In the genomic region with DNA sequence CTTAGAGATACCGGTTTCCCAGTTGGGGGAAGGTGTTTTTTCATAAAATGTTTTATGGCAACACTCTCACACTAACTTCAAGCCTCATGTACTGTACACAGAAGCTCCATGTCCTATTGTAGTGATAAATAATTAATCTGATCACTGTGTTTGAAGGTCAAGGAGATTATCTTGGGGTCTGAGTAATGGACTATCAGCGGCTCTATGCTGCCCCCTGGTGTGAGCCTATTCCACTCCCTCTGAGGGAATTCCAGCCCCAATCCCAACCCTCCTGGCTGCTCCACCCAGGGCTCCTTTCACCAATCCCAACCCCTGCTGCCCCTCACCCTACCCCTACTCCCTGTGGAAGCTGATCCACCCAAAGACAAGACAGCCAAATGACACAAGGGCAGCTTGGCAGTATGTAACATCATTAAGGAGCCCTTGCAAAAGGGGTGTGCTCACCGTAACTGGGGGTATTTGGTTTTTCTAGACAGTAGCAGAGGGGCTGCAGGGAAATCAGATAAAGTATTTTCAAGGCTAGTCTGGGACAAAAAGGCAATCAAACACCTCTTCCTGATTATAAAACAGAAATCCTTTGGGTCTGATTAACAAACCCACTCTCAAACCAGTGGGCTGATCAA, we compare ENCODE assay signal across 7 cellular contexts. TPM values are rescaled to one million over a fixed set of nuclear protein-coding genes. Genes with fewer than 3 reads are reported as not detected.
DNase-seq lines count a peak whose midpoint lies in the region; ATAC-seq and TF ChIP-seq lines count a peak whose summit lies in the region.

No MANE protein-coding gene starts in this region.

- in situ Hi-C loops in G401 (cut with HindIII; ENCODE audit: low sequenced_read_pairs), result no loop called here

- CTCF ChIA-PET in WTC11 (lab: Charles Lee), result interaction anchor here (0.6 to 5.0 kb wide), 21 partner anchors 9 to 204 kb away, joined by 3 to 69 read pairs (median 4); a partner anchor contains a TSS

- intact Hi-C loops in upper lobe of right lung (cut with DNase I), result no loop called here

- H3K36me3 Mint-ChIP-seq in WTC11, result peaks cover 49% of the 10 kb centered on the region
- peaks cover 32% of the 10 kb centered on the region for H3K36me3 Mint-ChIP-seq in mesothelial cell of epicardium

- no peak overlapping the region for H3K4me3 ChIP-seq in upper lobe of right lung

- peaks cover 88% of the 10 kb centered on the region for H3K36me3 ChIP-seq in upper lobe of right lung

- ATAC-seq in WTC11 (peak; percentile 99), upper lobe of right lung (peak; percentile 80), GM21390 (IDR thresholded peaks at IDR 0.05; ENCODE audit: unreplicated experiment) (no peak)

- POLR2A ChIA-PET in WTC11 (lab: Charles Lee), result interaction anchor here (0.6 kb wide), 1 partner anchor 34 kb away, joined by 3 read pairs; no protein-coding TSS in a partner anchor

- H3K27me3 Mint-ChIP-seq in WTC11 (ENCODE audit: low read depth) (no peaks in the 10 kb centered on the region), mesothelial cell of epicardium (ENCODE audit: low read depth) (no peaks in the 10 kb centered on the region)

- H3K4me1 ChIP-seq in upper lobe of right lung, result no peaks in the 10 kb centered on the region

- no peak overlapping the region for H3K4me3 Mint-ChIP-seq in WTC11
- H3K4me3 Mint-ChIP-seq in mesothelial cell of epicardium, result no peak overlapping the region

- no peaks in the 10 kb centered on the region for H3K27me3 ChIP-seq in upper lobe of right lung

- peak; percentile 57; the same call in 1 of the 2 replicates for TF ChIP-seq CTCF in WTC11 (IDR thresholded peaks at IDR 0.05)
- peak; percentile 61 for TF ChIP-seq CTCF in mesothelial cell of epicardium (IDR thresholded peaks at IDR 0.05; ENCODE audit: unreplicated experiment)
- TF ChIP-seq CTCF in upper lobe of right lung (IDR thresholded peaks at IDR 0.05), result peak; percentile 69

- H3K4me1 Mint-ChIP-seq in WTC11 (peaks cover 4% of the 10 kb centered on the region; the same call in 1 of the 2 replicates), mesothelial cell of epicardium (no peaks in the 10 kb centered on the region)

- no peak overlapping the region for H3K27ac ChIP-seq in upper lobe of right lung

- DNase-seq in G401 (ENCODE audit: low spot score) (peak; percentile 82), LHCN-M2 (ENCODE audit: low read depth) (peak; percentile 36), WTC11 (ENCODE audit: low spot score) (peak; percentile 88), mesothelial cell of epicardium (ENCODE audit: low spot score in 2 of 2, unreplicated experiment in 2 of 2) (peak in 1 of 2 experiments; percentile 71), upper lobe of right lung (no peak)
- peak; percentile 24 for DNase-seq in effector CD8-positive, alpha-beta T cell (lab: John Stamatoyannopoulos, UW)

- peak overlapping the region; percentile 84; the same call in 1 of the 2 replicates for H3K27ac Mint-ChIP-seq in WTC11
- no peak overlapping the region for H3K27ac Mint-ChIP-seq in mesothelial cell of epicardium

- no peaks in the 10 kb centered on the region for H3K9me3 Mint-ChIP-seq in WTC11
- H3K9me3 Mint-ChIP-seq in mesothelial cell of epicardium, result no peaks in the 10 kb centered on the region

- no peaks in the 10 kb centered on the region for H3K9me3 ChIP-seq in upper lobe of right lung

TF ChIP-seq in WTC11, 78 proteins besides CTCF, POLR2A, EP300 and RAD21 (continues in another document):
- no peak for TF ChIP-seq EMX1 (CRISPR knock-in tag; IDR thresholded peaks at IDR 0.05)
- TF ChIP-seq CREB1 (CRISPR knock-in tag; IDR thresholded peaks at IDR 0.05), result no peak
- no peak for TF ChIP-seq OVOL2 (CRISPR knock-in tag; IDR thresholded peaks at IDR 0.05; ENCODE audit: borderline replicate concordance)
- TF ChIP-seq, protein P1, sequence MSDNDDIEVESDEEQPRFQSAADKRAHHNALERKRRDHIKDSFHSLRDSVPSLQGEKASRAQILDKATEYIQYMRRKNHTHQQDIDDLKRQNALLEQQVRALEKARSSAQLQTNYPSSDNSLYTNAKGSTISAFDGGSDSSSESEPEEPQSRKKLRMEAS (CRISPR knock-in tag; IDR thresholded peaks at IDR 0.05), result no peak
- no peak for TF ChIP-seq NFYB (CRISPR knock-in tag; conservative IDR thresholded peaks at IDR 0.05; ENCODE audit: low read depth)
- no peak for TF ChIP-seq SOX15 (CRISPR knock-in tag; IDR thresholded peaks at IDR 0.05)
- TF ChIP-seq, protein P2, sequence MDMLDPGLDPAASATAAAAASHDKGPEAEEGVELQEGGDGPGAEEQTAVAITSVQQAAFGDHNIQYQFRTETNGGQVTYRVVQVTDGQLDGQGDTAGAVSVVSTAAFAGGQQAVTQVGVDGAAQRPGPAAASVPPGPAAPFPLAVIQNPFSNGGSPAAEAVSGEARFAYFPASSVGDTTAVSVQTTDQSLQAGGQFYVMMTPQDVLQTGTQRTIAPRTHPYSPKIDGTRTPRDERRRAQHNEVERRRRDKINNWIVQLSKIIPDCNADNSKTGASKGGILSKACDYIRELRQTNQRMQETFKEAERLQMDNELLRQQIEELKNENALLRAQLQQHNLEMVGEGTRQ (CRISPR knock-in tag; IDR thresholded peaks at IDR 0.05), result no peak
- no peak for TF ChIP-seq SMAD3 (CRISPR knock-in tag; IDR thresholded peaks at IDR 0.05; ENCODE audit: borderline replicate concordance)
- TF ChIP-seq, protein P3, sequence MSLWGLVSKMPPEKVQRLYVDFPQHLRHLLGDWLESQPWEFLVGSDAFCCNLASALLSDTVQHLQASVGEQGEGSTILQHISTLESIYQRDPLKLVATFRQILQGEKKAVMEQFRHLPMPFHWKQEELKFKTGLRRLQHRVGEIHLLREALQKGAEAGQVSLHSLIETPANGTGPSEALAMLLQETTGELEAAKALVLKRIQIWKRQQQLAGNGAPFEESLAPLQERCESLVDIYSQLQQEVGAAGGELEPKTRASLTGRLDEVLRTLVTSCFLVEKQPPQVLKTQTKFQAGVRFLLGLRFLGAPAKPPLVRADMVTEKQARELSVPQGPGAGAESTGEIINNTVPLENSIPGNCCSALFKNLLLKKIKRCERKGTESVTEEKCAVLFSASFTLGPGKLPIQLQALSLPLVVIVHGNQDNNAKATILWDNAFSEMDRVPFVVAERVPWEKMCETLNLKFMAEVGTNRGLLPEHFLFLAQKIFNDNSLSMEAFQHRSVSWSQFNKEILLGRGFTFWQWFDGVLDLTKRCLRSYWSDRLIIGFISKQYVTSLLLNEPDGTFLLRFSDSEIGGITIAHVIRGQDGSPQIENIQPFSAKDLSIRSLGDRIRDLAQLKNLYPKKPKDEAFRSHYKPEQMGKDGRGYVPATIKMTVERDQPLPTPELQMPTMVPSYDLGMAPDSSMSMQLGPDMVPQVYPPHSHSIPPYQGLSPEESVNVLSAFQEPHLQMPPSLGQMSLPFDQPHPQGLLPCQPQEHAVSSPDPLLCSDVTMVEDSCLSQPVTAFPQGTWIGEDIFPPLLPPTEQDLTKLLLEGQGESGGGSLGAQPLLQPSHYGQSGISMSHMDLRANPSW (CRISPR knock-in tag; conservative IDR thresholded peaks at IDR 0.05; ENCODE audit: low read depth), result no peak
- TF ChIP-seq ZNF317 (CRISPR knock-in tag; IDR thresholded peaks at IDR 0.05; ENCODE audit: borderline replicate concordance, low read depth), result no peak
- TF ChIP-seq JUN (CRISPR knock-in tag; IDR thresholded peaks at IDR 0.05), result no peak
- TF ChIP-seq ZNF121 (CRISPR knock-in tag; IDR thresholded peaks at IDR 0.05), result no peak
- no peak for TF ChIP-seq HMGA2 (CRISPR knock-in tag; IDR thresholded peaks at IDR 0.05)
- TF ChIP-seq NR1H2 (CRISPR knock-in tag; IDR thresholded peaks at IDR 0.05), result no peak
- TF ChIP-seq FOXJ3 (CRISPR knock-in tag; IDR thresholded peaks at IDR 0.05; ENCODE audit: borderline replicate concordance), result no peak
- TF ChIP-seq, protein P4, sequence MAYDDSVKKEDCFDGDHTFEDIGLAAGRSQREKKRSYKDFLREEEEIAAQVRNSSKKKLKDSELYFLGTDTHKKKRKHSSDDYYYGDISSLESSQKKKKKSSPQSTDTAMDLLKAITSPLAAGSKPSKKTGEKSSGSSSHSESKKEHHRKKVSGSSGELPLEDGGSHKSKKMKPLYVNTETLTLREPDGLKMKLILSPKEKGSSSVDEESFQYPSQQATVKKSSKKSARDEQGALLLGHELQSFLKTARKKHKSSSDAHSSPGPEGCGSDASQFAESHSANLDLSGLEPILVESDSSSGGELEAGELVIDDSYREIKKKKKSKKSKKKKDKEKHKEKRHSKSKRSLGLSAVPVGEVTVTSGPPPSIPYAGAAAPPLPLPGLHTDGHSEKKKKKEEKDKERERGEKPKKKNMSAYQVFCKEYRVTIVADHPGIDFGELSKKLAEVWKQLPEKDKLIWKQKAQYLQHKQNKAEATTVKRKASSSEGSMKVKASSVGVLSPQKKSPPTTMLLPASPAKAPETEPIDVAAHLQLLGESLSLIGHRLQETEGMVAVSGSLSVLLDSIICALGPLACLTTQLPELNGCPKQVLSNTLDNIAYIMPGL (CRISPR knock-in tag; IDR thresholded peaks at IDR 0.05), result no peak
- TF ChIP-seq FOXK1 (CRISPR knock-in tag; IDR thresholded peaks at IDR 0.05), result no peak
- TF ChIP-seq KAT7 (CRISPR knock-in tag; IDR thresholded peaks at IDR 0.05; ENCODE audit: borderline replicate concordance), result no peak

RNA-seq across cellular contexts. Expression of a gene that starts 22.3 kb away (rescaled TPM):
- 23.6 and 32.7 TPM in 2 replicates for total RNA-seq in G401 (2014; rRNA removed; shearing (Covaris generic))
- total RNA-seq in LHCN-M2 (2014; rRNA removed) (24.3 and 42.3 TPM in 2 replicates), WTC11 (2021) (41.1 to 48.1 TPM (median 42.7 TPM) in 3 replicates), mesothelial cell of epicardium (54.1 to 55.9 TPM (median 55.6 TPM) in 3 replicates), upper lobe of right lung (31.0 TPM)
- 13.4 TPM for polyA plus RNA-seq in LHCN-M2 (2012)

RNA-seq across cellular contexts. Expression of a gene that starts 22.4 kb away (rescaled TPM):
- total RNA-seq in G401 (2014; rRNA removed; shearing (Covaris generic)), result 32.4 and 47.1 TPM in 2 replicates
- 17.1 and 20.4 TPM in 2 replicates for total RNA-seq in LHCN-M2 (2014; rRNA removed)
- polyA plus RNA-seq in LHCN-M2 (2012), result 16.3 TPM
- 20.0 to 25.1 TPM (median 22.9 TPM) in 3 replicates for total RNA-seq in WTC11 (2021)
- 23.5 to 25.2 TPM (median 24.1 TPM) in 3 replicates for total RNA-seq in mesothelial cell of epicardium
- 14.6 TPM for total RNA-seq in upper lobe of right lung

RNA-seq across cellular contexts. Expression of a gene that starts 32.2 kb away (rescaled TPM):
- 2.8 and 3.2 TPM in 2 replicates for total RNA-seq in G401 (2014; rRNA removed; shearing (Covaris generic))
- total RNA-seq in LHCN-M2 (2014; rRNA removed) (2.0 and 2.4 TPM in 2 replicates), WTC11 (2021) (7.1 to 8.1 TPM (median 8.0 TPM) in 3 replicates), mesothelial cell of epicardium (1.9 to 2.6 TPM (median 2.5 TPM) in 3 replicates), upper lobe of right lung (1.2 TPM)
- polyA plus RNA-seq in LHCN-M2 (2012), result 1.4 TPM

RNA-seq across cellular contexts. Expression of a gene that starts 51.0 kb away (rescaled TPM):
- total RNA-seq in G401 (2014; rRNA removed; shearing (Covaris generic)), result 39.1 and 60.0 TPM in 2 replicates
- total RNA-seq in LHCN-M2 (2014; rRNA removed) (28.3 and 28.5 TPM in 2 replicates), WTC11 (2021) (24.6 to 26.9 TPM (median 25.7 TPM) in 3 replicates), mesothelial cell of epicardium (36.4 to 39.3 TPM (median 37.9 TPM) in 3 replicates), upper lobe of right lung (33.1 TPM)
- 24.6 TPM for polyA plus RNA-seq in LHCN-M2 (2012)
